9 cellular contexts compared by ENCODE assay signal in the genomic region with DNA sequence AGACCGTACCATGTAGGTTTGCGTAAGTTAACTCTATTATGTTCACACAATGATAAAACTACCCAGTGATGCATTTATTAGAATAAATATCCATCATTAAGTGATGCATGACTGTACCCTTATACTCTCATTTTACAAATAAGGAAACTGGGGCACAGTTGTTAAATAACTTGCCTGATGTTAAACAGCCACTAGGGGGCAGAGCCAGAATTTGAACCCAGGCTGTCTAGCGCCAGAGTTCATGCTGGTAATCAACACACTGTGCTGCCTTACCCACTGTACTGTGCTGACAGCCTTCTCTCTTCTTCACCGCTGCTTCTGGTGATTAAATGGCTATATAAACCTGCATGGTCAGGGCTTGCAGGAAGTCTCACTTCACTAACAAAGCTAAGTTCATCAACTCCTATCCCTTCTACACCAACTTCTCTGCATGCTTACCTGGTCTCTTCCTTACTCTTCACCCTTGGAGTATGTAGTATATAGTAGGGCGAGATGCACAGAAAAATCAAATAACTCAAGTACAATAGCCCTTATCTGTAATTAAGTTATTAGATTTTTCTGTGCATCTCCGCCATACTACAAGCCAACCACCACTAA. TPM values are rescaled to one million over a fixed set of nuclear protein-coding genes. Genes with fewer than 3 reads are reported as not detected.
A peak's percentile ranks its signal among the peaks of the same experiment; 100 is the strongest.
DNase-seq lines count a peak whose midpoint lies in the region; ATAC-seq and TF ChIP-seq lines count a peak whose summit lies in the region.
"Had no signal": no experiment of that assay in that cellular context is flagged by ENCODE, and none has a peak within 500 bp of the region (broad histone marks: within the 10 kb centered on the region; RNA-seq: fewer than 3 reads in every experiment).

No MANE protein-coding gene starts in this region.

- DNase-seq in activated naive CD4-positive, alpha-beta T cell treated with anti-CD3 and anti-CD28 coated beads for 36 hours: peak; percentile 66
- no peak for DNase-seq in activated naive CD4-positive, alpha-beta T cell treated with anti-CD3 and anti-CD28 coated beads, Interleukin-2, amount 50 U/mL, for 16 hours
- DNase-seq in activated naive CD8-positive, alpha-beta T cell treated with anti-CD3 and anti-CD28 coated beads, Interleukin-2, amount 10 ng/mL, durations not matched to agents 7 days and 5 days: peak; percentile 32
- DNase-seq in iPS DF 6.9 (ENCODE audit: low read depth, low spot score) (peak; percentile 35), NCI-H524 treated with DMSO at 0.1 percent for 48 hours (lab: John Stamatoyannopoulos, UW) (no peak)
- DNase-seq in stimulated activated CD4-positive, alpha-beta T cell treated with anti-CD3 and anti-CD28 coated beads, Interleukin-2, amount 100 ng/mL, for 48 hours: peak; percentile 29 to 30

- peaks cover 7% of the 10 kb centered on the region for H3K27me3 Mint-ChIP-seq in activated naive CD4-positive, alpha-beta T cell treated with anti-CD3 and anti-CD28 coated beads for 36 hours (ENCODE audit: low read depth)
- H3K27me3 Mint-ChIP-seq in activated naive CD8-positive, alpha-beta T cell treated with anti-CD3 and anti-CD28 coated beads, Interleukin-2, amount 10 ng/mL, durations not matched to agents 7 days and 5 days: peaks cover 18% of the 10 kb centered on the region

- H3K27me3 ChIP-seq in OCI-LY3 (ENCODE audit: low read depth, low read length): peaks cover 14% of the 10 kb centered on the region
- no peaks in the 10 kb centered on the region for H3K27me3 ChIP-seq in iPS DF 6.9 (ENCODE audit: control insufficient read depth, insufficient read depth, low read length)

- WGBS in iPS DF 6.9 (ENCODE audit: insufficient coverage, insufficient read length): no CpG with 5 or more reads among the region's 6 CpGs

- no peak overlapping the region for H3K4me2 ChIP-seq in OCI-LY3 (ENCODE audit: low read length)

- no peak overlapping the region for H2AFZ ChIP-seq in OCI-LY3 (ENCODE audit: low read depth, low read length)

- CTCF ChIA-PET in activated naive CD4-positive, alpha-beta T cell treated with anti-CD3 and anti-CD28 coated beads for 36 hours (lab: Charles Lee): interaction anchor here (0.6 to 0.7 kb wide), 2 partner anchors 87 to 103 kb away, joined by 3 read pairs; no protein-coding TSS in a partner anchor

- H3K79me2 ChIP-seq in OCI-LY3 (ENCODE audit: low read length): no peaks in the 10 kb centered on the region

- POLR2A ChIA-PET in activated naive CD8-positive, alpha-beta T cell treated with anti-CD3 and anti-CD28 coated beads, Interleukin-2, amount 10 ng/mL, durations not matched to agents 7 days and 5 days (lab: Charles Lee): no interaction called here

- H3K9ac ChIP-seq in OCI-LY3 (ENCODE audit: low read length): no peak overlapping the region

- H3K4me1 ChIP-seq in OCI-LY3 (ENCODE audit: low read length): no peaks in the 10 kb centered on the region
- no peaks in the 10 kb centered on the region; the same call in 1 of the 2 replicates for H3K4me1 ChIP-seq in iPS DF 6.9 (ENCODE audit: control insufficient read depth, insufficient read depth, low read length)

- no peaks in the 10 kb centered on the region for H3K36me3 Mint-ChIP-seq in activated naive CD4-positive, alpha-beta T cell treated with anti-CD3 and anti-CD28 coated beads for 36 hours (ENCODE audit: low read depth)
- peaks cover 3% of the 10 kb centered on the region for H3K36me3 Mint-ChIP-seq in activated naive CD8-positive, alpha-beta T cell treated with anti-CD3 and anti-CD28 coated beads, Interleukin-2, amount 10 ng/mL, durations not matched to agents 7 days and 5 days

- H3K9me3 ChIP-seq in OCI-LY3 (ENCODE audit: insufficient read depth, low read length) (no peaks in the 10 kb centered on the region), iPS DF 6.9 (ENCODE audit: control insufficient read depth, insufficient read depth, low read length) (no peaks in the 10 kb centered on the region)

- no peak overlapping the region for H3K27ac Mint-ChIP-seq in activated naive CD4-positive, alpha-beta T cell treated with anti-CD3 and anti-CD28 coated beads for 36 hours
- no peak overlapping the region for H3K27ac Mint-ChIP-seq in activated naive CD8-positive, alpha-beta T cell treated with anti-CD3 and anti-CD28 coated beads, Interleukin-2, amount 10 ng/mL, durations not matched to agents 7 days and 5 days
- H3K27ac Mint-ChIP-seq: dendritic cell treated with granulocyte-macrophage colony-stimulating factor and Interleukin-4, amounts not matched to agents 40 ng/mL and 50 ng/mL, for 4 days had no signal

- H3K4me3 ChIP-seq in OCI-LY3 (ENCODE audit: low read length): no peak overlapping the region
- no peak overlapping the region for H3K4me3 ChIP-seq in iPS DF 6.9 (ENCODE audit: low read length)

- intact Hi-C loops in activated naive CD4-positive, alpha-beta T cell treated with anti-CD3 and anti-CD28 coated beads for 36 hours (cut with micrococcal nuclease): loop anchor here (1.0 kb wide), 1 partner anchor 104 kb away; no protein-coding TSS in a partner anchor

- H3K4me1 Mint-ChIP-seq in activated naive CD4-positive, alpha-beta T cell treated with anti-CD3 and anti-CD28 coated beads for 36 hours (ENCODE audit: low read depth): no peaks in the 10 kb centered on the region
- peaks cover 4% of the 10 kb centered on the region for H3K4me1 Mint-ChIP-seq in activated naive CD8-positive, alpha-beta T cell treated with anti-CD3 and anti-CD28 coated beads, Interleukin-2, amount 10 ng/mL, durations not matched to agents 7 days and 5 days

- H3K27ac ChIP-seq in OCI-LY3 (ENCODE audit: low read length): no peak overlapping the region
- H3K27ac ChIP-seq in iPS DF 6.9 (ENCODE audit: low read length): no peak overlapping the region

- no peak overlapping the region for H3K4me3 Mint-ChIP-seq in activated naive CD4-positive, alpha-beta T cell treated with anti-CD3 and anti-CD28 coated beads for 36 hours
- H3K4me3 Mint-ChIP-seq in activated naive CD8-positive, alpha-beta T cell treated with anti-CD3 and anti-CD28 coated beads, Interleukin-2, amount 10 ng/mL, durations not matched to agents 7 days and 5 days: no peak overlapping the region
- H3K4me3 Mint-ChIP-seq: dendritic cell treated with granulocyte-macrophage colony-stimulating factor and Interleukin-4, amounts not matched to agents 40 ng/mL and 50 ng/mL, for 4 days had no signal

- no peaks in the 10 kb centered on the region for H3K9me3 Mint-ChIP-seq in activated naive CD4-positive, alpha-beta T cell treated with anti-CD3 and anti-CD28 coated beads for 36 hours
- H3K9me3 Mint-ChIP-seq in activated naive CD8-positive, alpha-beta T cell treated with anti-CD3 and anti-CD28 coated beads, Interleukin-2, amount 10 ng/mL, durations not matched to agents 7 days and 5 days: peaks cover 5% of the 10 kb centered on the region
- H3K9me3 Mint-ChIP-seq: dendritic cell treated with granulocyte-macrophage colony-stimulating factor and Interleukin-4, amounts not matched to agents 40 ng/mL and 50 ng/mL, for 4 days had no signal

- ATAC-seq in activated naive CD8-positive, alpha-beta T cell treated with anti-CD3 and anti-CD28 coated beads, Interleukin-2, amount 10 ng/mL, durations not matched to agents 7 days and 5 days (ENCODE audit: low read depth): peak; percentile 89
- no peak for ATAC-seq in HG02870 (IDR thresholded peaks at IDR 0.05; ENCODE audit: unreplicated experiment)

- no peaks in the 10 kb centered on the region for H4K20me1 ChIP-seq in OCI-LY3 (ENCODE audit: insufficient read depth, low read length)

- no peaks in the 10 kb centered on the region for H3K36me3 ChIP-seq in OCI-LY3 (replicated peaks; ENCODE audit: low read depth, low read length)
- H3K36me3 ChIP-seq in iPS DF 6.9 (ENCODE audit: control insufficient read depth, insufficient read depth, low read length): no peaks in the 10 kb centered on the region

- peak; percentile 90 for TF ChIP-seq CTCF in OCI-LY3 (IDR thresholded peaks at IDR 0.05; ENCODE audit: low read depth, low read length)

RNA-seq across cellular contexts. Expression of a gene that starts 43.6 kb away (rescaled TPM):
- 10 to 100 TPM; 12.7 to 13.5 TPM for total RNA-seq in activated naive CD4-positive, alpha-beta T cell treated with anti-CD3 and anti-CD28 coated beads for 36 hours
- total RNA-seq in activated naive CD8-positive, alpha-beta T cell treated with anti-CD3 and anti-CD28 coated beads, Interleukin-2, amount 10 ng/mL, durations not matched to agents 7 days and 5 days: 10 to 100 TPM; 35.0 to 42.8 TPM

RNA-seq across cellular contexts. Expression of a gene that starts 50.9 kb away (rescaled TPM):
- total RNA-seq in activated naive CD4-positive, alpha-beta T cell treated with anti-CD3 and anti-CD28 coated beads for 36 hours: 10 to 100 TPM; 41.1 to 48.5 TPM
- total RNA-seq in activated naive CD8-positive, alpha-beta T cell treated with anti-CD3 and anti-CD28 coated beads, Interleukin-2, amount 10 ng/mL, durations not matched to agents 7 days and 5 days: 100 to 1,000 TPM; 167 to 172 TPM

Comparison
In these comparisons a context has a peak if more than half of its experiments do, and no peak if none do; other contexts are left out.
1. DNase-seq: peak in activated naive CD4-positive, alpha-beta T cell treated with anti-CD3 and anti-CD28 coated beads for 36 hours (single experiment), activated naive CD8-positive, alpha-beta T cell treated with anti-CD3 and anti-CD28 coated beads, Interleukin-2, amount 10 ng/mL, durations not matched to agents 7 days and 5 days (single experiment), iPS DF 6.9 (single experiment) and stimulated activated CD4-positive, alpha-beta T cell treated with anti-CD3 and anti-CD28 coated beads, Interleukin-2, amount 100 ng/mL, for 48 hours (2 of 2); none in activated naive CD4-positive, alpha-beta T cell treated with anti-CD3 and anti-CD28 coated beads, Interleukin-2, amount 50 U/mL, for 16 hours (single experiment) and NCI-H524 treated with DMSO at 0.1 percent for 48 hours (single experiment).